Comparison of ENCODE assay signal across 32 cellular contexts in the genomic region with DNA sequence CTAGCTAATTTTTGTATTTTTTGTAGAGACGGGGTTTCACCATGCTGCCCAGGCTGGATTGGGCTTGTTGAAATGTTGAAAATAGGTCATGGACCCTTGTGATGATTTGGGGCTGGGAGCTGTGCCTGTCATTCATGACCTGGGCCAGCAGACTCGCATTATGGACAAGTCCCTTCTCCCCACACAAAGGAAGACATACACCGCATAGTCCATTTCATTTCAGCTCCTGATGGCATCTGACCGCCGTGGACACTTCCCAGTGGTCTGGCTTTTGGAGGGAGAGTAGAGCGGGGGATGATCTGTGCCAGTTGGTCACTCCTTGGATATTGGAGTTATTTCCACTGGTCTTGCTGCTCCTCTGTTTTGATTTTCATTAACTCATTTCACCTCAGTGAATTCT. TPM values are rescaled to one million over a fixed set of nuclear protein-coding genes. Genes with fewer than 3 reads are reported as not detected.
DNase-seq lines count a peak whose midpoint lies in the region; ATAC-seq and TF ChIP-seq lines count a peak whose summit lies in the region.
"Had no signal": no experiment of that assay in that cellular context is flagged by ENCODE, and none has a peak within 500 bp of the region (broad histone marks: within the 10 kb centered on the region; RNA-seq: fewer than 3 reads in every experiment).

No MANE protein-coding gene starts in this region.

- H3K9me3 ChIP-seq in heart right ventricle = no peaks in the 10 kb centered on the region
- no peaks in the 10 kb centered on the region for H3K9me3 ChIP-seq in endodermal cell (ENCODE audit: control insufficient read depth, low read length)
- H3K9me3 ChIP-seq in uterus = no peaks in the 10 kb centered on the region
- H3K9me3 ChIP-seq in BE2C = no peaks in the 10 kb centered on the region
- H3K9me3 ChIP-seq: prostate gland, right lobe of liver had no signal

- H3K36me3 ChIP-seq in heart right ventricle (peaks cover 0 to 51% (median 16%) of the 10 kb centered on the region in 9 donors), endodermal cell (ENCODE audit: control insufficient read depth, insufficient read depth, low read length) (peaks cover 11% of the 10 kb centered on the region), uterus (no peaks in the 10 kb centered on the region), BE2C (peaks cover 3% of the 10 kb centered on the region; the same call in 1 of the 2 replicates)
- H3K36me3 ChIP-seq: prostate gland, right lobe of liver had no signal

- intact Hi-C loops in cardiac septum (cut with DNase I) = no loop called here
- intact Hi-C loops in heart right ventricle (cut with DNase I) = loop anchor here in 1 of 10 donors (5.0 kb wide), 1 partner anchor 55 kb away; no protein-coding TSS in a partner anchor
- intact Hi-C loops in uterus (cut with DNase I; ENCODE audit: low total_unique reads) = no loop called here

- H3K27ac ChIP-seq in heart right ventricle (peak overlapping the region in 1 of 10 donors; percentile 74), endodermal cell (ENCODE audit: low read depth, low read length) (no peak overlapping the region), uterus (peak overlapping the region; percentile 12 to 69)
- H3K27ac ChIP-seq: prostate gland had no signal

- H3K27me3 Mint-ChIP-seq in endodermal cell (ENCODE audit: insufficient read depth) (no peaks in the 10 kb centered on the region), nephron (ENCODE audit: low read depth) (no peaks in the 10 kb centered on the region)
- H3K27me3 Mint-ChIP-seq: activated CD4-positive, alpha-beta memory T cell treated with anti-CD3 and anti-CD28 coated beads for 36 hours; CD4-positive, alpha-beta memory T cell; central memory CD8-positive, alpha-beta T cell; naive B cell had no signal

- H3K4me3 ChIP-seq in heart right ventricle (no peak overlapping the region), endodermal cell (ENCODE audit: low read length) (no peak overlapping the region), uterus (no peak overlapping the region), BE2C (ENCODE audit: low read depth, low read length) (no peak overlapping the region)
- H3K4me3 ChIP-seq: prostate gland, right lobe of liver had no signal

- no peaks in the 10 kb centered on the region for H3K9me3 Mint-ChIP-seq in endodermal cell
- no peaks in the 10 kb centered on the region for H3K9me3 Mint-ChIP-seq in nephron
- H3K9me3 Mint-ChIP-seq: activated CD4-positive, alpha-beta memory T cell treated with anti-CD3 and anti-CD28 coated beads for 36 hours; activated T-cell treated with anti-CD3 and anti-CD28 coated beads, Interleukin-2, amount 50 U/mL, for 72 hours; CD4-positive, alpha-beta memory T cell; central memory CD8-positive, alpha-beta T cell; naive B cell; stimulated activated effector memory CD8-positive, alpha-beta T cell treated with anti-CD3 and anti-CD28 coated beads, Interleukin-12 subunit alpha, Interleukin-12 subunit beta, amount 100 ng/mL, for 72 hours; T-helper 1 cell treated with Interleukin-12 subunit alpha and Interleukin-12 subunit beta and Interleukin-4 antibody, amounts not matched to agents 30 μg/mL and 1 μg/mL, for 36 hours had no signal

- H3K4me3 Mint-ChIP-seq in endodermal cell = no peak overlapping the region
- H3K4me3 Mint-ChIP-seq in nephron = no peak overlapping the region
- H3K4me3 Mint-ChIP-seq: activated CD4-positive, alpha-beta memory T cell treated with anti-CD3 and anti-CD28 coated beads for 36 hours; activated T-cell treated with anti-CD3 and anti-CD28 coated beads, Interleukin-2, amount 50 U/mL, for 72 hours; CD4-positive, alpha-beta memory T cell; central memory CD8-positive, alpha-beta T cell; stimulated activated effector memory CD8-positive, alpha-beta T cell treated with anti-CD3 and anti-CD28 coated beads, Interleukin-12 subunit alpha, Interleukin-12 subunit beta, amount 100 ng/mL, for 72 hours; T-helper 1 cell treated with Interleukin-12 subunit alpha and Interleukin-12 subunit beta and Interleukin-4 antibody, amounts not matched to agents 30 μg/mL and 1 μg/mL, for 36 hours had no signal

- no peak for ATAC-seq in heart right ventricle
- ATAC-seq in GM21390 (IDR thresholded peaks at IDR 0.05; ENCODE audit: unreplicated experiment) = no peak
- ATAC-seq: activated T-cell treated with anti-CD3 and anti-CD28 coated beads, Interleukin-2, amount 50 U/mL, for 72 hours; left colon; SK-N-SH treated with all-trans-retinoic acid at 6 μM for 48 hours; stimulated activated effector memory CD8-positive, alpha-beta T cell treated with anti-CD3 and anti-CD28 coated beads, Interleukin-12 subunit alpha, Interleukin-12 subunit beta, amount 100 ng/mL, for 72 hours had no signal

- H3K36me3 Mint-ChIP-seq in endodermal cell (ENCODE audit: low read depth) = peaks cover 15% of the 10 kb centered on the region
- H3K36me3 Mint-ChIP-seq in nephron (ENCODE audit: low read depth) = peaks cover 30% of the 10 kb centered on the region

- H3K4me1 ChIP-seq in heart right ventricle = peaks cover 68 to 100% (median 94%) of the 10 kb centered on the region in 9 donors
- peaks cover 20% of the 10 kb centered on the region for H3K4me1 ChIP-seq in endodermal cell (ENCODE audit: control insufficient read depth, insufficient read depth, low read length)
- H3K4me1 ChIP-seq in uterus = peaks cover 18 to 44% of the 10 kb centered on the region in 2 donors
- H3K4me1 ChIP-seq in BE2C = peaks cover 13% of the 10 kb centered on the region

- H3K9ac ChIP-seq in endodermal cell (ENCODE audit: extremely low read depth, low read length, poor library complexity, severe bottlenecking) = no peak overlapping the region

- peaks cover 33% of the 10 kb centered on the region for H3K4me1 Mint-ChIP-seq in endodermal cell
- H3K4me1 Mint-ChIP-seq in nephron = peaks cover 73% of the 10 kb centered on the region

- TF ChIP-seq POLR2A in uterus (IDR thresholded peaks at IDR 0.05) = no peak

- DNase-seq in cardiac septum (ENCODE audit: low spot score) (peak; percentile 70), heart right ventricle (no peak), endodermal cell (no peak), uterus (peak in 1 of 2 donors; percentile 7), NCI-H187 (lab: John Stamatoyannopoulos, UW) (no peak), BE2C (no peak)
- DNase-seq: activated CD4-positive, alpha-beta memory T cell treated with anti-CD3 and anti-CD28 coated beads for 36 hours; activated CD4-positive, CD25-positive, alpha-beta regulatory T cell treated with anti-CD3 and anti-CD28 coated beads, Interleukin-2, amount 50 U/mL, for 72 hours; activated naive CD4-positive, alpha-beta T cell treated with Interleukin-2 at 50 U/mL for 16 hours; activated T-cell treated with anti-CD3 and anti-CD28 coated beads, Interleukin-2, amount 50 U/mL, for 72 hours; AML-193; CD4-positive, alpha-beta memory T cell; dermis blood vessel endothelial cell; DMS 273 treated with DMSO at 0.1 percent for 48 hours; EL; foreskin melanocyte; left colon; mesendoderm; naive B cell; NCI-H2029 treated with DMSO at 0.1 percent for 48 hours; NCI-H524 treated with DMSO at 0.1 percent for 48 hours; OCI-M1; stimulated activated CD4-positive, alpha-beta T cell treated with anti-CD3 and anti-CD28 coated beads, Interleukin-4, amount 100 ng/mL, for 4 hours; substantia nigra had no signal

- WGBS in heart right ventricle, 2 donors = 94 to 96% methylated on average over 6 of the region's 6 CpGs
- whole genome bisulfite sequencing in endodermal cell (ENCODE audit: insufficient coverage in 1 of 2, insufficient read length in 1 of 2), 2 experiments = 97 to 98% methylated on average over 3 to 6 of the region's 6 CpGs

- H3K27me3 ChIP-seq in heart right ventricle (no peaks in the 10 kb centered on the region), endodermal cell (ENCODE audit: control insufficient read depth, insufficient read depth, low read length, poor library complexity, severe bottlenecking) (no peaks in the 10 kb centered on the region), uterus (no peaks in the 10 kb centered on the region), BE2C (no peaks in the 10 kb centered on the region)
- H3K27me3 ChIP-seq: right lobe of liver had no signal

- peak overlapping the region; percentile 38 for H3K27ac Mint-ChIP-seq in endodermal cell
- peak overlapping the region in 2 of 3 experiments; percentile 23 to 29 for H3K27ac Mint-ChIP-seq in nephron
- H3K27ac Mint-ChIP-seq: activated CD4-positive, alpha-beta memory T cell treated with anti-CD3 and anti-CD28 coated beads for 36 hours; activated T-cell treated with anti-CD3 and anti-CD28 coated beads, Interleukin-2, amount 50 U/mL, for 72 hours; T-helper 1 cell treated with Interleukin-12 subunit alpha and Interleukin-12 subunit beta and Interleukin-4 antibody, amounts not matched to agents 30 μg/mL and 1 μg/mL, for 36 hours had no signal

- TF ChIP-seq CTCF in heart right ventricle (IDR thresholded peaks at IDR 0.05) = no peak
- TF ChIP-seq CTCF in endodermal cell (conservative IDR thresholded peaks at IDR 0.05) = no peak
- no peak for TF ChIP-seq CTCF in nephron (IDR thresholded peaks at IDR 0.05; ENCODE audit: unreplicated experiment in 3 of 3)
- no peak for TF ChIP-seq CTCF in uterus (IDR thresholded peaks at IDR 0.05)
- no peak for TF ChIP-seq CTCF in BE2C (IDR thresholded peaks at IDR 0.05; ENCODE audit: low read depth, low read length)

RNA-seq across cellular contexts. Expression of gene MPRIP, which starts 34.8 kb away (rescaled TPM):
- total RNA-seq in cardiac septum (554 TPM), heart right ventricle (100 to 1,000 TPM; 252 to 409 (median 329) TPM), endodermal cell (100 to 1,000 TPM; 154 to 155 TPM), uterus (100 to 1,000 TPM in 2 of 4 donors, 10 to 100 TPM in 2; 61.5 to 407 (median 103) TPM)
- polyA plus RNA-seq in heart right ventricle = 100 to 1,000 TPM; 225 to 329 TPM
- polyA plus RNA-seq in endodermal cell (2013, experiment 1 of 2) = 126 TPM
- polyA plus RNA-seq in endodermal cell (2013, experiment 2 of 2) = 112 TPM
- 159 TPM for polyA plus RNA-seq in BE2C (2012; ENCODE audit: insufficient read depth, insufficient read length, low read depth)
